ENCODE assay signal across 8 cellular contexts in genomic region chr6:3247255-3248146, GRCh38. TPM values are rescaled to one million over a fixed set of nuclear protein-coding genes. Genes with fewer than 3 reads are reported as not detected.
DNase-seq lines count a peak whose midpoint lies in the region; ATAC-seq and TF ChIP-seq lines count a peak whose summit lies in the region.

No MANE protein-coding gene starts in this region.

- DNase-seq in AG09309 (ENCODE audit: low read depth) (peak; percentile 23), NCI-H748 (lab: John Stamatoyannopoulos, UW; ENCODE audit: unreplicated experiment) (peak; percentile 92), epithelial cell of prostate (ENCODE audit: low read depth, low spot score) (no peak), OCI-LY7 (ENCODE audit: low spot score) (no peak), Karpas-422 (no peak)

- H3K27ac ChIP-seq in epithelial cell of prostate (peak overlapping the region; percentile 37), muscle layer of duodenum (ENCODE audit: low read length) (no peak overlapping the region), OCI-LY7 (ENCODE audit: low read depth, low read length, poor library complexity, severe bottlenecking) (no peak overlapping the region), Karpas-422 (ENCODE audit: low read length) (no peak overlapping the region)

- ATAC-seq in GM18867 (IDR thresholded peaks at IDR 0.05; ENCODE audit: unreplicated experiment) (no peak), GM18858 (IDR thresholded peaks at IDR 0.05; ENCODE audit: unreplicated experiment) (no peak)

- H3K4me3 ChIP-seq in AG09309 (ENCODE audit: control insufficient read depth, low read depth, low read length) (peak overlapping the region; percentile 39), muscle layer of duodenum (ENCODE audit: low read depth in 1 of 2, low read length in 2 of 2) (peak overlapping the region; percentile 43 to 47), OCI-LY7 (ENCODE audit: low read depth, low read length, poor library complexity, severe bottlenecking) (no peak overlapping the region), Karpas-422 (ENCODE audit: low read length) (no peak overlapping the region)

- peaks cover 0 to 15% of the 10 kb centered on the region in 2 donors for H3K4me1 ChIP-seq in muscle layer of duodenum (ENCODE audit: control insufficient read depth in 1 of 2, insufficient read depth in 2 of 2, low read length in 2 of 2)
- no peaks in the 10 kb centered on the region for H3K4me1 ChIP-seq in OCI-LY7 (ENCODE audit: insufficient read depth, low read length, poor library complexity, severe bottlenecking)
- no peaks in the 10 kb centered on the region for H3K4me1 ChIP-seq in Karpas-422 (ENCODE audit: low read length)

- intact Hi-C loops in OCI-LY7 (cut with micrococcal nuclease; ENCODE audit: unreplicated experiment) = no loop called here

- H3K9ac ChIP-seq in Karpas-422 (ENCODE audit: low read length) = no peak overlapping the region

- H3K9me3 ChIP-seq in muscle layer of duodenum (ENCODE audit: control insufficient read depth in 1 of 2, low read length in 2 of 2) (no peaks in the 10 kb centered on the region), OCI-LY7 (ENCODE audit: low read length) (no peaks in the 10 kb centered on the region), Karpas-422 (ENCODE audit: low read length) (no peaks in the 10 kb centered on the region)

- H3K79me2 ChIP-seq in OCI-LY7 (ENCODE audit: insufficient read depth, low read depth, low read length) (no peaks in the 10 kb centered on the region), Karpas-422 (ENCODE audit: low read length) (no peaks in the 10 kb centered on the region)

- BruUV-seq in OCI-LY7 (replicated peaks; lab: Mats Ljungman, UMichigan) = no TSS peak

- H2AFZ ChIP-seq in OCI-LY7 (ENCODE audit: low read length) (no peak overlapping the region), Karpas-422 (ENCODE audit: low read length) (no peak overlapping the region)

- CTCF ChIA-PET in OCI-LY7 (lab: Charles Lee; ENCODE audit: unreplicated experiment) = interaction anchor here (0.7 to 1.5 kb wide), 2 partner anchors 122 to 128 kb away, joined by 3 read pairs; no protein-coding TSS in a partner anchor

- no peaks in the 10 kb centered on the region for H3K36me3 ChIP-seq in muscle layer of duodenum (ENCODE audit: control insufficient read depth in 1 of 2, insufficient read depth in 2 of 2, low read length in 2 of 2)
- H3K36me3 ChIP-seq in OCI-LY7 (ENCODE audit: insufficient read depth, low read length) = no peaks in the 10 kb centered on the region
- no peaks in the 10 kb centered on the region for H3K36me3 ChIP-seq in Karpas-422 (ENCODE audit: insufficient read depth, low read length)

- H3K27me3 ChIP-seq in muscle layer of duodenum (ENCODE audit: low read depth, low read length) (no peaks in the 10 kb centered on the region), Karpas-422 (ENCODE audit: low read length) (no peaks in the 10 kb centered on the region)

- H3K4me2 ChIP-seq in OCI-LY7 (ENCODE audit: low read length) (no peak overlapping the region), Karpas-422 (ENCODE audit: low read depth, low read length, poor library complexity, severe bottlenecking) (no peak overlapping the region)

- TF ChIP-seq CTCF in AG09309 (IDR thresholded peaks at IDR 0.05; ENCODE audit: control insufficient read depth, insufficient read depth, low read depth, low read length, missing control alignments) = no peak
- no peak for TF ChIP-seq CTCF in OCI-LY7 (conservative IDR thresholded peaks at IDR 0.05; ENCODE audit: low read length)

- POLR2A ChIA-PET in OCI-LY7 (lab: Charles Lee) = interaction anchor here (1.7 kb wide), 1 partner anchor 71 kb away, joined by 4 read pairs; no protein-coding TSS in a partner anchor

- no peaks in the 10 kb centered on the region for H4K20me1 ChIP-seq in OCI-LY7 (ENCODE audit: insufficient read depth, low read length)
- no peaks in the 10 kb centered on the region for H4K20me1 ChIP-seq in Karpas-422 (ENCODE audit: insufficient read depth, low read depth, low read length)

- no peaks in the 10 kb centered on the region for H3K9me2 ChIP-seq in OCI-LY7 (ENCODE audit: insufficient read depth, low read length)
- H3K9me2 ChIP-seq in Karpas-422 (replicated peaks; ENCODE audit: insufficient read depth, low read length) = no peaks in the 10 kb centered on the region

RNA-seq across cellular contexts. Expression of gene PSMG4, which starts 11.2 kb away (rescaled TPM):
- total RNA-seq in OCI-LY7 (2014; rRNA removed; shearing (Covaris generic)) = 58.3 and 65.4 TPM in 2 replicates
- total RNA-seq in OCI-LY7 (2022) = 43.3 and 48.9 TPM in 2 replicates
- total RNA-seq in Karpas-422 (2014; rRNA removed; shearing (Covaris generic); ENCODE audit: low replicate concordance) = 42.3 and 90.4 TPM in 2 replicates

RNA-seq across cellular contexts. Expression of gene TUBB2B, which starts 20.0 kb away (rescaled TPM):
- total RNA-seq in OCI-LY7 (2014; rRNA removed; shearing (Covaris generic)) = not detected in 2 replicates
- total RNA-seq in OCI-LY7 (2022) = 0.27 and 0.33 TPM in 2 replicates
- 0.34 TPM in 1 of 2 replicates, not detected in the other for total RNA-seq in Karpas-422 (2014; rRNA removed; shearing (Covaris generic); ENCODE audit: low replicate concordance)

Comparison
In these comparisons a context has a peak if more than half of its experiments do, and no peak if none do; other contexts are left out.
1. DNase-seq: peak in AG09309 (single experiment) and NCI-H748 (single experiment); none in epithelial cell of prostate (single experiment), OCI-LY7 (single experiment) and Karpas-422 (single experiment).
2. H3K4me3 ChIP-seq: peak in AG09309 (single experiment) and muscle layer of duodenum (2 of 2); none in OCI-LY7 (single experiment) and Karpas-422 (single experiment).